8 cellular contexts compared by ENCODE assay signal in genomic region chr10:119596537-119597404, GRCh38. TPM values are rescaled to one million over a fixed set of nuclear protein-coding genes. Genes with fewer than 3 reads are reported as not detected.
DNase-seq lines count a peak whose midpoint lies in the region; ATAC-seq, FAIRE-seq and TF ChIP-seq lines count a peak whose summit lies in the region.

Gene TIAL1 (minus strand): TSS chr10:119596964. CDS start chr10:119596465, 499 bp downstream.

- peaks cover 43% of the 10 kb centered on the region for H3K4me1 Mint-ChIP-seq in T-helper 2 cell treated with Interferon-gamma antibody and Interleukin-4, amounts not matched to agents 5 μg/mL and 100 μg/mL, for 36 hours (ENCODE audit: low read depth)

- intact Hi-C loops in ascending aorta (cut with DNase I) (loop anchor here (1.0 to 10.0 kb wide), 9 partner anchors 54 to 842 kb away; partner anchors contain the start of genes BAG3, CACUL1, DENND10 and GRK5), psoas muscle (cut with DNase I) (loop anchor here (1.0 to 5.0 kb wide), 2 partner anchors 54 to 56 kb away; partner anchors contain the start of gene BAG3 (in 1 of the 2))

- H3K9me3 ChIP-seq in ascending aorta (no peaks in the 10 kb centered on the region), right atrium auricular region (no peaks in the 10 kb centered on the region), psoas muscle (no peaks in the 10 kb centered on the region)

- no peak for TF ChIP-seq CTCF in ascending aorta (IDR thresholded peaks at IDR 0.05)
- TF ChIP-seq CTCF in right atrium auricular region (IDR thresholded peaks at IDR 0.05), result no peak
- TF ChIP-seq CTCF in psoas muscle (IDR thresholded peaks at IDR 0.05), result no peak

- peak; percentile 86 for FAIRE-seq in urothelium cell line (lab: Jason Lieb, UNC)

- H3K27me3 Mint-ChIP-seq in T-helper 2 cell treated with Interferon-gamma antibody and Interleukin-4, amounts not matched to agents 5 μg/mL and 100 μg/mL, for 36 hours (ENCODE audit: low read depth), result no peaks in the 10 kb centered on the region

- peak within 1 kb of the TSS; percentile 95 to 98 for H3K27ac ChIP-seq in ascending aorta
- H3K27ac ChIP-seq in right atrium auricular region, result peak within 1 kb of the TSS; percentile 96 to 98
- H3K27ac ChIP-seq in psoas muscle, result peak within 1 kb of the TSS; percentile 98

- ATAC-seq in GM18502 (IDR thresholded peaks at IDR 0.05; ENCODE audit: poor library complexity, unreplicated experiment), result peak; percentile 85
- ATAC-seq in HG02970 (IDR thresholded peaks at IDR 0.05; ENCODE audit: low FRiP score, unreplicated experiment), result peak; percentile 87
- peak; percentile 89 to 93 (median 91) for ATAC-seq in psoas muscle

- no peaks in the 10 kb centered on the region for H3K36me3 ChIP-seq in ascending aorta
- no peaks in the 10 kb centered on the region for H3K36me3 ChIP-seq in right atrium auricular region
- H3K36me3 ChIP-seq in psoas muscle (ENCODE audit: insufficient read depth in 1 of 2, low read depth in 1 of 2), result no peaks in the 10 kb centered on the region

- no peaks in the 10 kb centered on the region for H3K27me3 ChIP-seq in ascending aorta
- H3K27me3 ChIP-seq in right atrium auricular region, result no peaks in the 10 kb centered on the region
- H3K27me3 ChIP-seq in psoas muscle (ENCODE audit: insufficient read depth in 3 of 3, low read length in 2 of 3), result no peaks in the 10 kb centered on the region

- peak within 1 kb of the TSS; percentile 87 for H3K27ac Mint-ChIP-seq in T-helper 2 cell treated with Interferon-gamma antibody and Interleukin-4, amounts not matched to agents 5 μg/mL and 100 μg/mL, for 36 hours

- H3K4me1 ChIP-seq in ascending aorta (peaks cover 0 to 31% of the 10 kb centered on the region in 2 donors), right atrium auricular region (peaks cover 0 to 46% of the 10 kb centered on the region in 2 donors), psoas muscle (peaks cover 44% of the 10 kb centered on the region)

- peak within 1 kb of the TSS; percentile 93 for H3K4me3 Mint-ChIP-seq in T-helper 2 cell treated with Interferon-gamma antibody and Interleukin-4, amounts not matched to agents 5 μg/mL and 100 μg/mL, for 36 hours

- H3K4me3 ChIP-seq in ascending aorta (peak within 1 kb of the TSS; percentile 64 to 70), right atrium auricular region (peak within 1 kb of the TSS; percentile 63 to 76), psoas muscle (peak within 1 kb of the TSS; percentile 91)

- DNase-seq in NCI-H1930 (lab: John Stamatoyannopoulos, UW) (peak; percentile 92 to 93), ascending aorta (ENCODE audit: low spot score in 2 of 2) (peak; percentile 97 to 99), right atrium auricular region (ENCODE audit: low spot score) (peak; percentile 99), psoas muscle (peak; percentile 98 to 99), urothelium cell line (ENCODE audit: low spot score) (peak; percentile 95)
- DNase-seq in T-helper 2 cell treated with Interferon-gamma antibody and Interleukin-4, amounts not matched to agents 5 μg/mL and 100 μg/mL, for 36 hours (ENCODE audit: low spot score), result peak; percentile 93

- no peaks in the 10 kb centered on the region for H3K9me3 Mint-ChIP-seq in T-helper 2 cell treated with Interferon-gamma antibody and Interleukin-4, amounts not matched to agents 5 μg/mL and 100 μg/mL, for 36 hours

- WGBS in psoas muscle, 3 donors, result 0% methylated on average over 59 to 66 of the region's 66 CpGs

- H3K36me3 Mint-ChIP-seq in T-helper 2 cell treated with Interferon-gamma antibody and Interleukin-4, amounts not matched to agents 5 μg/mL and 100 μg/mL, for 36 hours (ENCODE audit: low read depth), result peaks cover 23% of the 10 kb centered on the region

RNA-seq across cellular contexts. Expression of gene TIAL1, which starts in this region (rescaled TPM):
- 35.5 TPM for total RNA-seq in ascending aorta
- 10 to 100 TPM; 32.5 to 39.2 TPM for total RNA-seq in right atrium auricular region
- total RNA-seq in psoas muscle, result 100 to 1,000 TPM in 1 of 4 donors, 10 to 100 TPM in 3; 57.7 to 106 (median 81.8) TPM
- polyA plus RNA-seq in psoas muscle, result 10 to 100 TPM; 38.2 to 92.6 (median 54.5) TPM

Comparison
In these comparisons a context has a peak if more than half of its experiments do, and no peak if none do; other contexts are left out.
1. Peak in every context shown above with its lines: DNase-seq, ATAC-seq, H3K4me3 ChIP-seq and H3K27ac ChIP-seq.